15 cellular contexts compared by ENCODE assay signal in the genomic region with DNA sequence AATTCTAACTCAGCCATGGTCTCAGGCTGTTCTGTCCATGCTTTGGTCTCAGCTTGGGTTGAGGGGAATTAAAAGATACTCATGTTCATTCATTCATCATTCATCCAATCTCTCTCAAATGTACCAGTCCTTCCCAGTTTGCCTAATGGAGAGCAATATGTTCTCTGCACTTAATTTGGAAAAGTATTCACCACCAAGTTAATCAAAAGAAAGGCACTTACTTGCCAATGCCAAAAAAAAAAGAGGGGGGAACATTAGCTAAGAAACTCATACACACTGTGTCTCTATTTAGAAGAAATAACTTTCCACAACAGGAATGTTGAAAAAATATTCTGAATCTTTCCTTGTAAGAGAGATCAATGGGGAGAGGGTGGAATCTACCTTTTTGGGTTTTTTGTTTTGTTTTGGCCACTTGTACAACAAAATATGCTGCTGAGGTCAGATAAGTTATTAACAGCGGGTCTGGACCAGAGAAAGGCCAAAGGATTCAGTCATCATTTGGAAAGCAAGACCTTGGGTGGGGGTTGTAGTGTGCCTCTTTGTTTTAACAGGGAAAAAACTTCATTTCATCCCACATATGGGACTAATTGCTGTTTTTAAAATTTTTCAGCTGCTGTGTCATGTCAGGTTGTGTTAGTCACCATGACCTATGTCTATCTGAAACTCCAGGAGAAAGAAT.
DNase-seq lines count a peak whose midpoint lies in the region; ATAC-seq, FAIRE-seq and TF ChIP-seq lines count a peak whose summit lies in the region.
"Had no signal": no experiment of that assay in that cellular context is flagged by ENCODE, and none has a peak within 500 bp of the region (broad histone marks: within the 10 kb centered on the region; RNA-seq: fewer than 3 reads in every experiment).

No MANE protein-coding gene starts in this region.

- no peak overlapping the region for H3K9ac ChIP-seq in fibroblast of lung (ENCODE audit: insufficient read depth, low read length)

- 85 to 88% methylated on average over 1 of the region's 1 CpG for WGBS in pancreas, 2 donors

- no peaks in the 10 kb centered on the region for H3K79me2 ChIP-seq in fibroblast of lung (ENCODE audit: control insufficient read depth, insufficient read depth, low read length)

- no peaks in the 10 kb centered on the region for H4K20me1 ChIP-seq in fibroblast of lung (ENCODE audit: control insufficient read depth, extremely low read depth, insufficient read depth, low read length)

- peak; percentile 85 for DNase-seq in AG20443 (ENCODE audit: low spot score)
- peak; percentile 26 to 62 for DNase-seq in SJCRH30
- DNase-seq in fibroblast of lung (ENCODE audit: low read depth in 2 of 2), result peak; percentile 95 to 97
- DNase-seq in pancreas, result no peak
- DNase-seq in SIG-M5 (lab: John Stamatoyannopoulos, UW), result no peak
- DNase-seq in NCI-H1092 treated with DMSO at 0.1 percent for 48 hours (lab: John Stamatoyannopoulos, UW), result no peak
- DNase-seq in NCI-H2107 (lab: John Stamatoyannopoulos, UW), result no peak
- DNase-seq: activated CD4-positive, CD25-positive, alpha-beta regulatory T cell; activated naive CD4-positive, alpha-beta T cell treated with anti-CD3 and anti-CD28 coated beads, Interleukin-2, amount 10 ng/mL, durations not matched to agents 7 days and 5 days; CD4-positive, alpha-beta T cell; glutamatergic neuron; natural killer cell; NCI-H1105 treated with DMSO at 0.1 percent for 48 hours had no signal

- no peak overlapping the region for H3K4me3 ChIP-seq in SJCRH30
- H3K4me3 ChIP-seq in fibroblast of lung (replicated peaks in 1 of 4; ENCODE audit: control extremely low read depth in 1 of 4, insufficient read depth in 1 of 4, low read depth in 3 of 4, low read length in 4 of 4), result peak overlapping the region in 1 of 4 experiments; percentile 18
- no peak overlapping the region for H3K4me3 ChIP-seq in pancreas

- H3K27ac ChIP-seq in SJCRH30, result peak overlapping the region; percentile 75
- H3K27ac ChIP-seq in fibroblast of lung (ENCODE audit: insufficient read depth, low read length), result peak overlapping the region; percentile 64
- no peak overlapping the region for H3K27ac ChIP-seq in pancreas

- H3K36me3 ChIP-seq in SJCRH30, result peaks cover 15% of the 10 kb centered on the region
- H3K36me3 ChIP-seq in fibroblast of lung (ENCODE audit: control insufficient read depth, insufficient read depth, low read length), result peaks cover 7% of the 10 kb centered on the region
- H3K36me3 ChIP-seq in pancreas, result no peaks in the 10 kb centered on the region

- no peak overlapping the region for H2AFZ ChIP-seq in fibroblast of lung (ENCODE audit: low read length)

- H3K4me1 ChIP-seq in SJCRH30 (peaks cover 23% of the 10 kb centered on the region), fibroblast of lung (ENCODE audit: control insufficient read depth, extremely low read depth, insufficient read depth, low read length) (peaks cover 6% of the 10 kb centered on the region), pancreas (no peaks in the 10 kb centered on the region)

- intact Hi-C loops in pancreas (cut with DNase I), result no loop called here

- ATAC-seq in pancreas (peak in 3 of 4 donors; percentile 25 to 56 (median 32)), GM19395 (IDR thresholded peaks at IDR 0.05; ENCODE audit: unreplicated experiment) (no peak)
- ATAC-seq: natural killer cell had no signal

- no peak for FAIRE-seq in pancreas (lab: Jason Lieb, UNC)
- FAIRE-seq: GM12892 had no signal

- peak overlapping the region; percentile 3 for H3K4me2 ChIP-seq in fibroblast of lung (ENCODE audit: extremely low read depth, insufficient read depth, low read length)

- no peaks in the 10 kb centered on the region for H3K9me3 ChIP-seq in SJCRH30 (replicated peaks)
- H3K9me3 ChIP-seq in fibroblast of lung (ENCODE audit: control insufficient read depth, insufficient read depth, low read depth, low read length), result no peaks in the 10 kb centered on the region
- no peaks in the 10 kb centered on the region for H3K9me3 ChIP-seq in pancreas

- H3K27me3 ChIP-seq in SJCRH30 (no peaks in the 10 kb centered on the region), fibroblast of lung (ENCODE audit: control insufficient read depth, insufficient read depth, low read length) (no peaks in the 10 kb centered on the region), pancreas (no peaks in the 10 kb centered on the region)

- no peak for TF ChIP-seq CTCF in fibroblast of lung (conservative IDR thresholded peaks at IDR 0.05 in 1 of 2, IDR thresholded peaks at IDR 0.05 in 1 of 2; ENCODE audit: low read depth in 1 of 2, low read length in 2 of 2)
- TF ChIP-seq CTCF in pancreas (IDR thresholded peaks at IDR 0.05), result no peak

Comparison
In these comparisons a context has a peak if more than half of its experiments do, and no peak if none do; other contexts are left out.
1. DNase-seq: peak in AG20443 (single experiment), SJCRH30 (2 of 2) and fibroblast of lung (2 of 2); none in pancreas (0 of 6), SIG-M5 (single experiment), NCI-H1092 treated with DMSO at 0.1 percent for 48 hours (single experiment) and NCI-H2107 (single experiment).
2. H3K27ac ChIP-seq: peak in SJCRH30 (single experiment) and fibroblast of lung (single experiment); none in pancreas (0 of 4).